In the genomic region with DNA sequence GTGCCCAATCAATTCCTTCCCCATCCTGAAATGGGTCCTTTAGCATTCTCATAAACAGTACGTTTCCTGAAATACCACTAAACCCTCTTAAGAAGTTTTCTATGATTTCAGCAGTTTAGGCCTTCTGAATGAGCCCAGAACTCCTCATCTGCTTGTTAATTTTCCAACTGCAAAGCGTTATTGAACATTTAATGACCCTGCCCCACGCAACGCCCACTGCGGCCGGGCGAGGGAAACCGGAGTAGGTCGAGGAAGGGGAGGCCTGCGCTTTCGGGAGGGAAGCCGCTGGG, we compare ENCODE assay signal across 8 cellular contexts. TPM values are rescaled to one million over a fixed set of nuclear protein-coding genes. Genes with fewer than 3 reads are reported as not detected.
DNase-seq lines count a peak whose midpoint lies in the region; ATAC-seq and TF ChIP-seq lines count a peak whose summit lies in the region.

No MANE protein-coding gene starts in this region.

- intact Hi-C loops in colonic mucosa (cut with DNase I): no loop called here

- POLR2A ChIA-PET in AG04449 (lab: Yijun Ruan, JAX): no interaction called here

- DNase-seq in AG04449 (ENCODE audit: low read depth, low spot score): no peak
- DNase-seq in Jurkat, Clone E6-1 (ENCODE audit: low read depth, low spot score): no peak
- no peak for DNase-seq in colonic mucosa
- DNase-seq in NCI-H1048 (lab: John Stamatoyannopoulos, UW): no peak
- no peak for DNase-seq in glomerular visceral epithelial cell (ENCODE audit: extremely low spot score)
- no peak for DNase-seq in NCI-H1694 treated with DMSO at 0.1 percent for 48 hours (lab: John Stamatoyannopoulos, UW)

- no peaks in the 10 kb centered on the region for H3K9me3 ChIP-seq in colonic mucosa
- H3K9me3 ChIP-seq in muscle layer of duodenum (ENCODE audit: control insufficient read depth in 1 of 2, low read length in 2 of 2): no peaks in the 10 kb centered on the region

- H3K4me1 ChIP-seq in colonic mucosa (no peaks in the 10 kb centered on the region), muscle layer of duodenum (ENCODE audit: control insufficient read depth in 1 of 2, insufficient read depth in 2 of 2, low read length in 2 of 2) (peaks cover 0 to 13% of the 10 kb centered on the region in 2 donors)

- ATAC-seq in HG03095 (IDR thresholded peaks at IDR 0.05; ENCODE audit: unreplicated experiment): no peak

- H3K9ac ChIP-seq in colonic mucosa (ENCODE audit: low read depth in 2 of 2, low read length in 2 of 2): peak overlapping the region; percentile 66 to 94

- CTCF ChIA-PET in AG04449 (lab: Yijun Ruan, JAX): interaction anchor here (2.9 kb wide), 1 partner anchor 11 kb away, joined by 9 read pairs; no protein-coding TSS in a partner anchor

- H3K27me3 ChIP-seq in colonic mucosa: no peaks in the 10 kb centered on the region
- H3K27me3 ChIP-seq in muscle layer of duodenum (ENCODE audit: low read depth, low read length): no peaks in the 10 kb centered on the region

- TF ChIP-seq CTCF in AG04449 (IDR thresholded peaks at IDR 0.05; ENCODE audit: insufficient read depth, low read length, missing control alignments): no peak
- no peak for TF ChIP-seq CTCF in colonic mucosa (IDR thresholded peaks at IDR 0.05)

- H3K36me3 ChIP-seq in colonic mucosa (no peaks in the 10 kb centered on the region), muscle layer of duodenum (ENCODE audit: control insufficient read depth in 1 of 2, insufficient read depth in 2 of 2, low read length in 2 of 2) (peaks cover 0 to 9% of the 10 kb centered on the region in 2 donors)

- H3K27ac ChIP-seq in colonic mucosa: peak overlapping the region; percentile 95
- H3K27ac ChIP-seq in muscle layer of duodenum (ENCODE audit: low read length): peak overlapping the region; percentile 82

- H3K4me3 ChIP-seq in AG04449 (ENCODE audit: low read depth, low read length): peak overlapping the region; percentile 97
- peak overlapping the region; percentile 89 for H3K4me3 ChIP-seq in Jurkat, Clone E6-1 (ENCODE audit: low read length)
- H3K4me3 ChIP-seq in colonic mucosa: peak overlapping the region; percentile 89
- peak overlapping the region; percentile 85 to 92 for H3K4me3 ChIP-seq in muscle layer of duodenum (ENCODE audit: low read depth in 1 of 2, low read length in 2 of 2)

RNA-seq across cellular contexts. Expression of a gene that starts 0.6 kb away (rescaled TPM):
- polyA plus RNA-seq in Jurkat, Clone E6-1 (2012; ENCODE audit: insufficient read depth, insufficient read length): 2.2 TPM
- 10 to 100 TPM; 14.4 to 19.3 TPM for total RNA-seq in colonic mucosa
